In genomic region chr5:124908603-124909451, GRCh38 we compare ENCODE assay signal across 9 cellular contexts.
DNase-seq lines count a peak whose midpoint lies in the region; ATAC-seq and TF ChIP-seq lines count a peak whose summit lies in the region.
"Had no signal": no experiment of that assay in that cellular context is flagged by ENCODE, and none has a peak within 500 bp of the region (broad histone marks: within the 10 kb centered on the region; RNA-seq: fewer than 3 reads in every experiment).

No MANE protein-coding gene starts in this region.

- no peaks in the 10 kb centered on the region for H3K79me1 ChIP-seq in mesenchymal stem cell (replicated peaks; ENCODE audit: low read length, poor library complexity, severe bottlenecking)

- H3K9me3 ChIP-seq in SK-N-MC (ENCODE audit: low read depth, low read length) (no peaks in the 10 kb centered on the region), mesenchymal stem cell (ENCODE audit: control insufficient read depth, low read length) (no peaks in the 10 kb centered on the region)
- no peaks in the 10 kb centered on the region for H3K9me3 ChIP-seq in CD8-positive, alpha-beta T cell (ENCODE audit: low read length)

- H3K4me3 ChIP-seq in SK-N-MC: peak overlapping the region; percentile 3; the same call in 1 of the 2 replicates
- H3K4me3 ChIP-seq in mesenchymal stem cell (ENCODE audit: insufficient read depth in 1 of 2, low read depth in 1 of 2, low read length in 2 of 2): no peak overlapping the region
- no peak overlapping the region for H3K4me3 ChIP-seq in CD8-positive, alpha-beta T cell (ENCODE audit: low read depth, low read length)
- H3K4me3 ChIP-seq: skin epidermis had no signal

- H3K27ac ChIP-seq in SK-N-MC (peak overlapping the region; percentile 11; the same call in 1 of the 2 replicates), mesenchymal stem cell (ENCODE audit: low read length, poor library complexity, severe bottlenecking) (no peak overlapping the region)
- no peak overlapping the region for H3K27ac ChIP-seq in CD8-positive, alpha-beta T cell (ENCODE audit: low read depth, low read length)

- DNase-seq in COR-L47 (lab: John Stamatoyannopoulos, UW) (peak; percentile 87), SK-N-MC (ENCODE audit: low read depth, low spot score) (no peak), mesenchymal stem cell (peak; percentile 79), nephron progenitor cell (no peak), chondrocyte (ENCODE audit: low spot score) (no peak)
- DNase-seq in CD8-positive, alpha-beta T cell: no peak

- peaks cover 65% of the 10 kb centered on the region for H3K4me1 Mint-ChIP-seq in nephron progenitor cell
- no peaks in the 10 kb centered on the region for H3K4me1 Mint-ChIP-seq in CD8-positive, alpha-beta T cell (ENCODE audit: low read depth)
- H3K4me1 Mint-ChIP-seq in chondrocyte (ENCODE audit: low read depth): peaks cover 41% of the 10 kb centered on the region

- CTCF ChIA-PET in CD8-positive, alpha-beta T cell (lab: Charles Lee): no interaction called here

- ATAC-seq in GM19467 (IDR thresholded peaks at IDR 0.05; ENCODE audit: unreplicated experiment): peak; percentile 78
- ATAC-seq in HG03469 (IDR thresholded peaks at IDR 0.05; ENCODE audit: unreplicated experiment): peak; percentile 82
- ATAC-seq in CD8-positive, alpha-beta T cell: no peak

- intact Hi-C loops in CD8-positive, alpha-beta T cell (cut with DNase I, micrococcal nuclease): no loop called here

- H2BK120ac ChIP-seq in mesenchymal stem cell (ENCODE audit: low read depth, low read length): no peak overlapping the region

- WGBS in mesenchymal stem cell: 34% methylated on average over 6 of the region's 7 CpGs

- H3K9me3 Mint-ChIP-seq in nephron progenitor cell (no peaks in the 10 kb centered on the region), chondrocyte (ENCODE audit: low read depth) (no peaks in the 10 kb centered on the region)
- no peaks in the 10 kb centered on the region for H3K9me3 Mint-ChIP-seq in CD8-positive, alpha-beta T cell

- no peak overlapping the region for H2BK12ac ChIP-seq in mesenchymal stem cell (ENCODE audit: low read length in 2 of 2)

- POLR2A ChIA-PET in CD8-positive, alpha-beta T cell (lab: Charles Lee): no interaction called here

- H2AK5ac ChIP-seq in mesenchymal stem cell (ENCODE audit: low read length, severe bottlenecking): no peak overlapping the region

- H3K27ac Mint-ChIP-seq in nephron progenitor cell (no peak overlapping the region), chondrocyte (ENCODE audit: unreplicated experiment) (no peak overlapping the region)
- H3K27ac Mint-ChIP-seq in CD8-positive, alpha-beta T cell: no peak overlapping the region

- H2BK5ac ChIP-seq in mesenchymal stem cell (ENCODE audit: low read depth, low read length, poor library complexity, severe bottlenecking): no peak overlapping the region

- H3K27me3 ChIP-seq in mesenchymal stem cell (ENCODE audit: control insufficient read depth in 1 of 2, insufficient read depth in 1 of 2, low read length in 2 of 2): no peaks in the 10 kb centered on the region
- H3K27me3 ChIP-seq in CD8-positive, alpha-beta T cell (ENCODE audit: insufficient read depth, low read length): no peaks in the 10 kb centered on the region

- no peak overlapping the region for H3K9ac ChIP-seq in SK-N-MC (ENCODE audit: insufficient read length)
- H3K9ac ChIP-seq in mesenchymal stem cell (ENCODE audit: low read length): no peak overlapping the region

- H3K4ac ChIP-seq in mesenchymal stem cell (ENCODE audit: low read depth in 1 of 2, low read length in 2 of 2): no peak overlapping the region

- H3K18ac ChIP-seq in mesenchymal stem cell (ENCODE audit: low read depth in 1 of 2, low read length in 2 of 2): no peak overlapping the region

- no peak overlapping the region for H3K14ac ChIP-seq in mesenchymal stem cell (ENCODE audit: low read length in 2 of 2)

- H2BK15ac ChIP-seq in mesenchymal stem cell (ENCODE audit: low read depth, poor library complexity, severe bottlenecking): no peak overlapping the region

- H3K4me1 ChIP-seq in mesenchymal stem cell (ENCODE audit: control insufficient read depth, insufficient read depth, low read depth, low read length): peaks cover 10% of the 10 kb centered on the region
- H3K4me1 ChIP-seq in CD8-positive, alpha-beta T cell (ENCODE audit: insufficient read depth, low read length): no peaks in the 10 kb centered on the region

- no peak overlapping the region for H3K23ac ChIP-seq in mesenchymal stem cell (ENCODE audit: low read length in 2 of 2)

- H3K36me3 Mint-ChIP-seq in nephron progenitor cell (ENCODE audit: low read depth) (no peaks in the 10 kb centered on the region), chondrocyte (ENCODE audit: low read depth) (no peaks in the 10 kb centered on the region)
- H3K36me3 Mint-ChIP-seq in CD8-positive, alpha-beta T cell: no peaks in the 10 kb centered on the region

- H4K91ac ChIP-seq in mesenchymal stem cell (ENCODE audit: low read length): no peak overlapping the region

- H3K36me3 ChIP-seq in SK-N-MC (ENCODE audit: insufficient read depth, low read length) (no peaks in the 10 kb centered on the region), mesenchymal stem cell (ENCODE audit: control insufficient read depth in 1 of 2, insufficient read depth in 2 of 2, low read depth in 1 of 2, low read length in 2 of 2) (no peaks in the 10 kb centered on the region)
- no peaks in the 10 kb centered on the region for H3K36me3 ChIP-seq in CD8-positive, alpha-beta T cell (ENCODE audit: insufficient read depth, low read length)

- H3K27me3 Mint-ChIP-seq in nephron progenitor cell (ENCODE audit: low read depth, poor library complexity) (no peaks in the 10 kb centered on the region), chondrocyte (ENCODE audit: low read depth) (no peaks in the 10 kb centered on the region)
- H3K27me3 Mint-ChIP-seq in CD8-positive, alpha-beta T cell (ENCODE audit: low read depth): no peaks in the 10 kb centered on the region

- TF ChIP-seq CTCF in nephron progenitor cell (IDR thresholded peaks at IDR 0.05): no peak
- TF ChIP-seq CTCF in CD8-positive, alpha-beta T cell (IDR thresholded peaks at IDR 0.05): no peak
- TF ChIP-seq CTCF in chondrocyte (IDR thresholded peaks at IDR 0.05): no peak

- H4K8ac ChIP-seq in mesenchymal stem cell (ENCODE audit: low read length): no peak overlapping the region

- no peak overlapping the region for H2AFZ ChIP-seq in mesenchymal stem cell (ENCODE audit: low read depth, low read length)

- no peak overlapping the region for H3K4me2 ChIP-seq in mesenchymal stem cell (ENCODE audit: low read length, poor library complexity, severe bottlenecking)

- H3K4me3 Mint-ChIP-seq in nephron progenitor cell (no peak overlapping the region), chondrocyte (ENCODE audit: unreplicated experiment) (no peak overlapping the region)
- no peak overlapping the region for H3K4me3 Mint-ChIP-seq in CD8-positive, alpha-beta T cell

Comparison
In these comparisons a context has a peak if more than half of its experiments do, and no peak if none do; other contexts are left out.
1. DNase-seq: peak in COR-L47 (single experiment) and mesenchymal stem cell (single experiment); none in SK-N-MC (single experiment), nephron progenitor cell (single experiment), CD8-positive, alpha-beta T cell (0 of 7) and chondrocyte (single experiment).